In genomic region chr3:105368575-105369500, GRCh38 we compare ENCODE assay signal across 1 cellular context.
TF ChIP-seq lines count a peak whose summit lies in the region.

No MANE protein-coding gene starts in this region.

TF ChIP-seq in GM12878, 131 proteins besides CTCF, POLR2A, EP300 and RAD21 (continued from another document and continues in another):
- TF ChIP-seq ZNF592 (IDR thresholded peaks at IDR 0.05) (no peak), CUX1 (IDR thresholded peaks at IDR 0.05; ENCODE audit: insufficient replicate concordance, low read depth, low read length) (no peak), ZBTB33 (IDR thresholded peaks at IDR 0.05) (no peak), NR2C2 (IDR thresholded peaks at IDR 0.05; ENCODE audit: borderline replicate concordance, control insufficient read depth, insufficient read length, low read depth) (no peak), HDAC2 (IDR thresholded peaks at IDR 0.05) (no peak), CHD2 (IDR thresholded peaks at IDR 0.05; ENCODE audit: borderline replicate concordance, low read depth, low read length) (peak; percentile 49; the same call in 1 of the 2 replicates), SRF (IDR thresholded peaks at IDR 0.05; ENCODE audit: low read depth in 2 of 2, low read length in 2 of 2) (no peak), KDM1A (IDR thresholded peaks at IDR 0.05; ENCODE audit: borderline replicate concordance) (no peak), SUZ12 (IDR thresholded peaks at IDR 0.05; ENCODE audit: unreplicated experiment) (no peak), CBX3 (IDR thresholded peaks at IDR 0.05; ENCODE audit: borderline replicate concordance, low read depth) (no peak), PRDM15 (CRISPR knock-in tag; IDR thresholded peaks at IDR 0.05) (no peak), IKZF1 (conservative IDR thresholded peaks at IDR 0.05) (peak; percentile 91), EZH2 (IDR thresholded peaks at IDR 0.05; ENCODE audit: borderline replicate concordance, control insufficient read depth, low read depth, low read length) (no peak), ZBTB4 (CRISPR knock-in tag; IDR thresholded peaks at IDR 0.05) (no peak), ZBTB11 (CRISPR knock-in tag; IDR thresholded peaks at IDR 0.05) (no peak), RAD51 (IDR thresholded peaks at IDR 0.05) (no peak), RBBP5 (conservative IDR thresholded peaks at IDR 0.05) (peak; percentile 80; the same call in 1 of the 2 replicates), POLR2AphosphoS5 (IDR thresholded peaks at IDR 0.05; ENCODE audit: low read length) (peak; percentile 88), YBX1 (IDR thresholded peaks at IDR 0.05) (no peak), NR2C1 (IDR thresholded peaks at IDR 0.05) (no peak), NFYA (IDR thresholded peaks at IDR 0.05; ENCODE audit: borderline replicate concordance, low read depth, low read length) (no peak), FOS (IDR thresholded peaks at IDR 0.05; ENCODE audit: borderline replicate concordance, extremely low read depth, insufficient read length) (no peak), CEBPZ (IDR thresholded peaks at IDR 0.05; ENCODE audit: low read depth, low read length) (no peak), NR2F1 (conservative IDR thresholded peaks at IDR 0.05) (peak; percentile 53; the same call in 1 of the 2 replicates), TARDBP (IDR thresholded peaks at IDR 0.05; ENCODE audit: borderline replicate concordance) (no peak), POU2F2 (IDR thresholded peaks at IDR 0.05; ENCODE audit: borderline replicate concordance, low read depth, low read length) (peak; percentile 53), MAX (IDR thresholded peaks at IDR 0.05; ENCODE audit: low read depth, low read length) (no peak)
